Comparison of ENCODE assay signal across 3 cellular contexts in genomic region chrX:147838465-147839131, GRCh38.
TF ChIP-seq lines count a peak whose summit lies in the region.

No MANE protein-coding gene starts in this region.

TF ChIP-seq in SK-N-SH treated with all-trans-retinoic acid at 6 μM for 48 hours, 23 proteins besides CTCF, POLR2A, EP300 and RAD21 (continued from another document):
- TF ChIP-seq POU6F1 (CRISPR knock-in tag; IDR thresholded peaks at IDR 0.05; ENCODE audit: borderline replicate concordance, low read depth), result no peak
- TF ChIP-seq ZNF70 (CRISPR knock-in tag; IDR thresholded peaks at IDR 0.05), result no peak
- no peak for TF ChIP-seq BACH2 (CRISPR knock-in tag; IDR thresholded peaks at IDR 0.05; ENCODE audit: borderline replicate concordance)
- no peak for TF ChIP-seq ZNF8 (CRISPR knock-in tag; IDR thresholded peaks at IDR 0.05)
- no peak for TF ChIP-seq ZFP3 (CRISPR knock-in tag; IDR thresholded peaks at IDR 0.05)
- no peak for TF ChIP-seq RARB (CRISPR knock-in tag; IDR thresholded peaks at IDR 0.05)
- TF ChIP-seq CSDC2 (CRISPR knock-in tag; IDR thresholded peaks at IDR 0.05), result no peak
- TF ChIP-seq CSRNP3 (CRISPR knock-in tag; IDR thresholded peaks at IDR 0.05), result no peak
- no peak for TF ChIP-seq ZNF565 (CRISPR knock-in tag; conservative IDR thresholded peaks at IDR 0.05; ENCODE audit: low read depth)
- no peak for TF ChIP-seq ISL1 (CRISPR knock-in tag; IDR thresholded peaks at IDR 0.05)
- no peak for TF ChIP-seq PATZ1 (CRISPR knock-in tag; IDR thresholded peaks at IDR 0.05; ENCODE audit: borderline replicate concordance)
- no peak for TF ChIP-seq ZFP30 (CRISPR knock-in tag; IDR thresholded peaks at IDR 0.05)
- no peak for TF ChIP-seq GLIS3 (CRISPR knock-in tag; IDR thresholded peaks at IDR 0.05)
- no peak for TF ChIP-seq ZC3H10 (CRISPR knock-in tag; IDR thresholded peaks at IDR 0.05)
- no peak for TF ChIP-seq PPARA (CRISPR knock-in tag; IDR thresholded peaks at IDR 0.05; ENCODE audit: borderline replicate concordance)
- TF ChIP-seq OSR1 (CRISPR knock-in tag; IDR thresholded peaks at IDR 0.05), result no peak

TF ChIP-seq in H1, 55 proteins besides CTCF, POLR2A, EP300 and RAD21 (continued from another document):
- TF ChIP-seq ATF2 (IDR thresholded peaks at IDR 0.05; ENCODE audit: low read length), result no peak
- TF ChIP-seq FOSL1 (IDR thresholded peaks at IDR 0.05; ENCODE audit: insufficient read depth, low read depth, low read length), result no peak
- TF ChIP-seq RBBP5 (IDR thresholded peaks at IDR 0.05; ENCODE audit: borderline replicate concordance, low read depth, low read length), result no peak
- TF ChIP-seq RNF2 (IDR thresholded peaks at IDR 0.05; ENCODE audit: borderline replicate concordance, low read depth, low read length, missing control alignments, poor library complexity, severe bottlenecking), result no peak
- no peak for TF ChIP-seq BRCA1 (IDR thresholded peaks at IDR 0.05; ENCODE audit: low read depth, low read length)
- no peak for TF ChIP-seq SRF (IDR thresholded peaks at IDR 0.05; ENCODE audit: low read depth, low read length)
- no peak for TF ChIP-seq CHD2 (IDR thresholded peaks at IDR 0.05; ENCODE audit: low read length)
- no peak for TF ChIP-seq TCF12 (IDR thresholded peaks at IDR 0.05; ENCODE audit: low read depth, low read length)
- TF ChIP-seq YY1 (IDR thresholded peaks at IDR 0.05; ENCODE audit: low read depth, low read length), result no peak
- no peak for TF ChIP-seq TAF1 (IDR thresholded peaks at IDR 0.05; ENCODE audit: low read depth, low read length)
- no peak for TF ChIP-seq CTBP2 (IDR thresholded peaks at IDR 0.05; ENCODE audit: borderline replicate concordance, insufficient read depth, insufficient read length, low read length)
- no peak for TF ChIP-seq JUN (IDR thresholded peaks at IDR 0.05; ENCODE audit: low read depth, low read length)
- no peak for TF ChIP-seq EZH2 (IDR thresholded peaks at IDR 0.05; ENCODE audit: low read depth, low read length, severe bottlenecking)
- no peak for TF ChIP-seq SIRT6 (IDR thresholded peaks at IDR 0.05; ENCODE audit: low read length)
- TF ChIP-seq NRF1 (IDR thresholded peaks at IDR 0.05; ENCODE audit: low read depth, low read length), result no peak

TF ChIP-seq in HEK293T, 16 proteins besides CTCF, POLR2A, EP300 and RAD21 (continued from another document):
- TF ChIP-seq PKNOX1 (IDR thresholded peaks at IDR 0.05), result no peak
- TF ChIP-seq FOXA1 (IDR thresholded peaks at IDR 0.05), result no peak
- no peak for TF ChIP-seq ELF4 (IDR thresholded peaks at IDR 0.05)
- TF ChIP-seq SP1 (IDR thresholded peaks at IDR 0.05), result no peak
- no peak for TF ChIP-seq CTBP1 (IDR thresholded peaks at IDR 0.05; ENCODE audit: borderline replicate concordance)
- no peak for TF ChIP-seq FOXM1 (IDR thresholded peaks at IDR 0.05; ENCODE audit: borderline replicate concordance)
- TF ChIP-seq L3MBTL2 (conservative IDR thresholded peaks at IDR 0.05), result no peak
- TF ChIP-seq FOXK2 (IDR thresholded peaks at IDR 0.05), result no peak
- TF ChIP-seq TARDBP (IDR thresholded peaks at IDR 0.05), result no peak
